26 cellular contexts compared by ENCODE assay signal in the genomic region with DNA sequence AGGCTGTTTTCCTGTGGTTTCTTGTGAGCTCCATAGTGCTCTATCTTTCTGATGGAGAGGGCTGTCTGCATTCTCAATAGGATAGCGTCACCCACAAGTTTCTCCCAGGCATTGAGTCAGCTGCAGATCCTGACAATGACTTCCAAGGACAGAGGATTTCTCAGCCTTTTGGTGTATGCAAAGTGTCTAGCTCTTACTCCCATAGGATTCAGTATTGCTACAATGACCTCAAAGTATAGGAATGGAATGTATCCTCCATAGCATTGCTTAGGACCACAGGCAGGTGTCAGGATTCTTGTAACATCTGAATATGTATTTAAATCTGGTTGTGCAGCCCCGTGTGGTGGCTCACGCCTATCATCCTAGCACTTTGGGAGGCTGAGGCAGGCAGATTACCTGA. TPM values are rescaled to one million over a fixed set of nuclear protein-coding genes. Genes with fewer than 3 reads are reported as not detected.
DNase-seq lines count a peak whose midpoint lies in the region; ATAC-seq and FAIRE-seq lines count a peak whose summit lies in the region.
"Had no signal": no experiment of that assay in that cellular context is flagged by ENCODE, and none has a peak within 500 bp of the region (broad histone marks: within the 10 kb centered on the region; RNA-seq: fewer than 3 reads in every experiment).

No MANE protein-coding gene starts in this region.

- H3K9me3 Mint-ChIP-seq in stimulated activated memory B cell treated with anti-CD40 and anti-IgM and Interleukin-4, amounts not matched to agents 10 μg/mL and 1 μg/mL and 100 μg/mL, for 72 hours = no peaks in the 10 kb centered on the region
- no peaks in the 10 kb centered on the region for H3K9me3 Mint-ChIP-seq in activated naive CD8-positive, alpha-beta T cell treated with anti-CD3 and anti-CD28 coated beads, Interleukin-2, amount 50 U/mL, for 24 hours

- no peak overlapping the region for H2BK5ac ChIP-seq in mesendoderm (ENCODE audit: low read length)

- no peaks in the 10 kb centered on the region for H3K79me1 ChIP-seq in mesendoderm (ENCODE audit: low read length)

- H3K36me3 Mint-ChIP-seq in T-helper 17 cell (ENCODE audit: low read depth) = peaks cover 2% of the 10 kb centered on the region
- no peaks in the 10 kb centered on the region for H3K36me3 Mint-ChIP-seq in stimulated activated memory B cell treated with anti-CD40 and anti-IgM and Interleukin-4, amounts not matched to agents 10 μg/mL and 1 μg/mL and 100 μg/mL, for 72 hours
- no peaks in the 10 kb centered on the region for H3K36me3 Mint-ChIP-seq in activated naive CD8-positive, alpha-beta T cell treated with anti-CD3 and anti-CD28 coated beads, Interleukin-2, amount 50 U/mL, for 24 hours (ENCODE audit: low read depth)

- H3K9me3 ChIP-seq in T-helper 17 cell (ENCODE audit: control insufficient read depth, low read length, poor library complexity, severe bottlenecking) = no peaks in the 10 kb centered on the region
- H3K9me3 ChIP-seq: SK-N-SH had no signal

- no CpG with 5 or more reads among the region's 3 CpGs for WGBS in mesendoderm (ENCODE audit: extremely low coverage, insufficient coverage, low lambda C conversion rate)

- H3K27me3 Mint-ChIP-seq in T-helper 17 cell = peaks cover 35% of the 10 kb centered on the region
- H3K27me3 Mint-ChIP-seq in stimulated activated memory B cell treated with anti-CD40 and anti-IgM and Interleukin-4, amounts not matched to agents 10 μg/mL and 1 μg/mL and 100 μg/mL, for 72 hours = no peaks in the 10 kb centered on the region
- H3K27me3 Mint-ChIP-seq in activated naive CD8-positive, alpha-beta T cell treated with anti-CD3 and anti-CD28 coated beads, Interleukin-2, amount 50 U/mL, for 24 hours = peaks cover 9% of the 10 kb centered on the region

- no peak overlapping the region for H3K9ac ChIP-seq in mesendoderm (ENCODE audit: low read length)
- H3K9ac ChIP-seq: SK-N-SH had no signal

- no peaks in the 10 kb centered on the region for H3K27me3 ChIP-seq in mesendoderm (ENCODE audit: insufficient read depth, low read length, poor library complexity)

- H3K4me1 Mint-ChIP-seq in T-helper 17 cell = peaks cover 7% of the 10 kb centered on the region
- H3K4me1 Mint-ChIP-seq in stimulated activated memory B cell treated with anti-CD40 and anti-IgM and Interleukin-4, amounts not matched to agents 10 μg/mL and 1 μg/mL and 100 μg/mL, for 72 hours = peaks cover 7% of the 10 kb centered on the region
- H3K4me1 Mint-ChIP-seq in activated naive CD8-positive, alpha-beta T cell treated with anti-CD3 and anti-CD28 coated beads, Interleukin-2, amount 50 U/mL, for 24 hours = no peaks in the 10 kb centered on the region

- peak; percentile 1 for DNase-seq in EH (ENCODE audit: low read depth)
- no peak for DNase-seq in HTR-8/SVneo (ENCODE audit: insufficient read length, low spot score)
- peak; percentile 73 for DNase-seq in amniotic epithelial cell (ENCODE audit: low read depth)
- DNase-seq in mesendoderm = peak; percentile 89
- no peak for DNase-seq in T-helper 17 cell
- no peak for DNase-seq in activated naive CD8-positive, alpha-beta T cell treated with anti-CD3 and anti-CD28 coated beads, Interleukin-2, amount 50 U/mL, for 24 hours
- DNase-seq: Calu3, DMS79 treated with DMSO at 0.1 percent for 48 hours, GOT3, HCEC 1CT, KG1, MM.1S, NCI-H1694, NCI-H2029 treated with DMSO at 0.1 percent for 48 hours, NCI-H526 treated with DMSO at 0.1 percent for 48 hours, SIG-M5, SK-N-SH, SW 1271 had no signal

- no peak overlapping the region for H3K4ac ChIP-seq in mesendoderm (ENCODE audit: low read depth, low read length)

- no peak overlapping the region for H2BK15ac ChIP-seq in mesendoderm (replicated peaks; ENCODE audit: low read depth)

- H4K5ac ChIP-seq in mesendoderm (ENCODE audit: low read length) = no peak overlapping the region

- no peak overlapping the region for H3K4me3 ChIP-seq in mesendoderm (ENCODE audit: low read length)

- H3K36me3 ChIP-seq in mesendoderm (ENCODE audit: control insufficient read depth, insufficient read depth, low read length) = no peaks in the 10 kb centered on the region

- FAIRE-seq in HTR-8/SVneo (lab: Jason Lieb, UNC) = peak; percentile 55
- FAIRE-seq: G401.6, RCC 7860 had no signal

- H3K4me2 ChIP-seq in mesendoderm (ENCODE audit: low read length) = no peak overlapping the region
- H3K4me2 ChIP-seq: SK-N-SH had no signal

- H4K8ac ChIP-seq in mesendoderm (ENCODE audit: low read depth, low read length) = no peak overlapping the region

- H3K79me2 ChIP-seq in mesendoderm (ENCODE audit: control insufficient read depth, insufficient read depth, low read length) = no peaks in the 10 kb centered on the region

- H3K4me1 ChIP-seq in mesendoderm (ENCODE audit: control insufficient read depth, low read depth, low read length) = no peaks in the 10 kb centered on the region

- H3K56ac ChIP-seq in mesendoderm (ENCODE audit: low read length) = no peak overlapping the region

- H3K23ac ChIP-seq in mesendoderm (ENCODE audit: low read length) = no peak overlapping the region

- H3K18ac ChIP-seq in mesendoderm (ENCODE audit: low read length) = no peak overlapping the region

- no peak for ATAC-seq in T-helper 17 cell
- no peak for ATAC-seq in stimulated activated memory B cell treated with anti-CD40 and anti-IgM and Interleukin-4, amounts not matched to agents 10 μg/mL and 1 μg/mL and 100 μg/mL, for 72 hours
- no peak for ATAC-seq in activated naive CD8-positive, alpha-beta T cell treated with anti-CD3 and anti-CD28 coated beads, Interleukin-2, amount 50 U/mL, for 24 hours

- H3K27ac Mint-ChIP-seq in T-helper 17 cell = no peak overlapping the region
- H3K27ac Mint-ChIP-seq in stimulated activated memory B cell treated with anti-CD40 and anti-IgM and Interleukin-4, amounts not matched to agents 10 μg/mL and 1 μg/mL and 100 μg/mL, for 72 hours = no peak overlapping the region
- H3K27ac Mint-ChIP-seq in activated naive CD8-positive, alpha-beta T cell treated with anti-CD3 and anti-CD28 coated beads, Interleukin-2, amount 50 U/mL, for 24 hours = no peak overlapping the region

- no peak overlapping the region for H2BK120ac ChIP-seq in mesendoderm (ENCODE audit: low read depth, low read length)

- no peak overlapping the region for H2AK5ac ChIP-seq in mesendoderm (ENCODE audit: low read length)

- H3K27ac ChIP-seq in mesendoderm (ENCODE audit: low read depth, low read length) = no peak overlapping the region

- no peak overlapping the region for H3K4me3 Mint-ChIP-seq in T-helper 17 cell
- no peak overlapping the region for H3K4me3 Mint-ChIP-seq in stimulated activated memory B cell treated with anti-CD40 and anti-IgM and Interleukin-4, amounts not matched to agents 10 μg/mL and 1 μg/mL and 100 μg/mL, for 72 hours
- H3K4me3 Mint-ChIP-seq in activated naive CD8-positive, alpha-beta T cell treated with anti-CD3 and anti-CD28 coated beads, Interleukin-2, amount 50 U/mL, for 24 hours = no peak overlapping the region

RNA-seq across cellular contexts. Expression of a gene that starts 32.3 kb away (rescaled TPM):
- polyA plus RNA-seq in mesendoderm (2013, experiment 1 of 2) = not detected
- polyA plus RNA-seq in mesendoderm (2013, experiment 2 of 2) = not detected
- total RNA-seq in T-helper 17 cell = under 1 TPM in 1 of 2 donors, not detected in 1; 0.10 TPM
- total RNA-seq: A172, Calu3, HT1080, NCI-H460, OCI-LY7 had no signal
- polyA plus RNA-seq: BJ, SK-N-SH had no signal

RNA-seq across cellular contexts. Expression of a gene that starts 57.3 kb away (rescaled TPM):
- polyA plus RNA-seq in mesendoderm (2013, experiment 1 of 2) = 22.7 TPM
- polyA plus RNA-seq in mesendoderm (2013, experiment 2 of 2) = 22.9 TPM
- 100 to 1,000 TPM in 1 of 2 donors, 10 to 100 TPM in 1; 21.4 to 114 TPM for total RNA-seq in T-helper 17 cell

Comparison
In these comparisons a context has a peak if more than half of its experiments do, and no peak if none do; other contexts are left out.
1. DNase-seq: peak in EH (single experiment), amniotic epithelial cell (single experiment) and mesendoderm (single experiment); none in HTR-8/SVneo (single experiment), T-helper 17 cell (0 of 3) and activated naive CD8-positive, alpha-beta T cell treated with anti-CD3 and anti-CD28 coated beads, Interleukin-2, amount 50 U/mL, for 24 hours (single experiment).